ENCODE assay signal across 16 cellular contexts in the genomic region with DNA sequence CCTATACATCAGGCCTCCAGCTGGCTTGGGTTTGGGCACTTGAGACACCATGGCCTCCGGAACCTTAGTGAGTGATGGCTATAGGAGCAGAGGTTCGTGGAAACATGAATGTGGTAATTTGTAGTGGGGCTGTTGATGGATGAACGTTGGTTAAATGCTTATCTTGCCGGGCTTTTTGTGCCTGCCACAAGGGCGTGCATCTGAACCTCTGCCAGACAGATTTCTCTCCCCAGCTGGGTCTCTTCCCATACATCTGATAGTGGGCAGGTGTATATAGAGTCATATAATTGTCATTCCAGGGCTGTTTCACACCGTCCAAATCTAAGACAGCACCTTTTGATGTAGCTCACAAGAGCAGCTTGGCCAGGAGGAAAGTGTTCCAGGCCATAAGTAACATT. TPM values are rescaled to one million over a fixed set of nuclear protein-coding genes. Genes with fewer than 3 reads are reported as not detected.
DNase-seq lines count a peak whose midpoint lies in the region; ATAC-seq and TF ChIP-seq lines count a peak whose summit lies in the region.
"Had no signal": no experiment of that assay in that cellular context is flagged by ENCODE, and none has a peak within 500 bp of the region (broad histone marks: within the 10 kb centered on the region; RNA-seq: fewer than 3 reads in every experiment).

No MANE protein-coding gene starts in this region.

- no peak overlapping the region for H3K4me2 ChIP-seq in neural progenitor cell

- H4K20me1 ChIP-seq in neural progenitor cell (ENCODE audit: low read depth), result no peaks in the 10 kb centered on the region

- no peak overlapping the region for H2AFZ ChIP-seq in neural progenitor cell (replicated peaks)

- no peaks in the 10 kb centered on the region for H3K79me2 ChIP-seq in neural progenitor cell (ENCODE audit: low read depth)

- no peaks in the 10 kb centered on the region for H3K4me1 ChIP-seq in vagina
- H3K4me1 ChIP-seq in neural progenitor cell, result no peaks in the 10 kb centered on the region

- H3K4me3 Mint-ChIP-seq in neural progenitor cell, result no peak overlapping the region
- H3K4me3 Mint-ChIP-seq: B cell; CD4-positive, alpha-beta T cell; HFFc6 had no signal

- no peaks in the 10 kb centered on the region for H3F3A ChIP-seq in neural progenitor cell (ENCODE audit: low read depth)

- TF ChIP-seq CTCF in vagina (IDR thresholded peaks at IDR 0.05) (no peak), neural progenitor cell (IDR thresholded peaks at IDR 0.05) (no peak)

- H3K27me3 ChIP-seq in vagina, result no peaks in the 10 kb centered on the region
- H3K27me3 ChIP-seq in neural progenitor cell, result no peaks in the 10 kb centered on the region

- H3K36me3 Mint-ChIP-seq in neural progenitor cell, result no peaks in the 10 kb centered on the region

- peaks cover 2% of the 10 kb centered on the region for H3K27me3 Mint-ChIP-seq in neural progenitor cell (ENCODE audit: insufficient read depth, low read depth)

- no peaks in the 10 kb centered on the region for H3K9me3 ChIP-seq in vagina
- no peaks in the 10 kb centered on the region for H3K9me3 ChIP-seq in neural progenitor cell (ENCODE audit: low read depth)

- H3K4me1 Mint-ChIP-seq in neural progenitor cell, result no peaks in the 10 kb centered on the region

- peak; percentile 3 to 38 for ATAC-seq in left cardiac atrium
- peak; percentile 21 for ATAC-seq in left colon
- ATAC-seq: HepG2 had no signal

- H3K9ac ChIP-seq in neural progenitor cell, result no peak overlapping the region

- no peak for TF ChIP-seq POLR2A in vagina (IDR thresholded peaks at IDR 0.05)

- H3K27ac ChIP-seq in vagina (peak overlapping the region; percentile 34), neural progenitor cell (no peak overlapping the region)

- H3K36me3 ChIP-seq in vagina (no peaks in the 10 kb centered on the region), neural progenitor cell (no peaks in the 10 kb centered on the region)

- H3K9me3 Mint-ChIP-seq in neural progenitor cell, result no peaks in the 10 kb centered on the region
- H3K9me3 Mint-ChIP-seq: CD4-positive, alpha-beta T cell had no signal

- H3K4me3 ChIP-seq in vagina (no peak overlapping the region), neural progenitor cell (no peak overlapping the region)

- no peak overlapping the region for H3K27ac Mint-ChIP-seq in neural progenitor cell
- H3K27ac Mint-ChIP-seq: B cell; CD4-positive, alpha-beta T cell; HFFc6 had no signal

- intact Hi-C loops in left cardiac atrium (cut with DNase I), result loop anchor here (2.0 to 5.0 kb wide), 2 partner anchors 81 to 82 kb away; no protein-coding TSS in a partner anchor
- intact Hi-C loops in cardiac septum (cut with DNase I), result no loop called here
- intact Hi-C loops in left colon (cut with DNase I, micrococcal nuclease), result loop anchor here in 1 of 2 donors (10.0 kb wide), 1 partner anchor 79 kb away; no protein-coding TSS in a partner anchor
- intact Hi-C loops in vagina (cut with DNase I), result loop anchor here (5.0 kb wide), 1 partner anchor 82 kb away; no protein-coding TSS in a partner anchor

- DNase-seq in left cardiac atrium (no peak), cardiac septum (ENCODE audit: low spot score) (no peak), NCI-H226 (peak; percentile 75), left colon (no peak), vagina (ENCODE audit: extremely low spot score in 2 of 2) (no peak), neural progenitor cell (ENCODE audit: low spot score) (no peak), DMS53 (lab: John Stamatoyannopoulos, UW) (no peak)
- DNase-seq: C1 segment of cervical spinal cord; Calu3; CD4-positive, alpha-beta T cell; DND-41; GF-D8; HCEC 1CT; HFFc6 had no signal

RNA-seq across cellular contexts. Expression of a gene that starts 14.7 kb away (rescaled TPM):
- 1 to 10 TPM; 5.6 to 6.7 TPM for total RNA-seq in left cardiac atrium
- total RNA-seq in cardiac septum, result 3.0 TPM
- total RNA-seq in left colon, result 10 to 100 TPM; 33.2 to 98.0 TPM
- 106 TPM for total RNA-seq in vagina
- 0.28 and 0.47 TPM in 2 replicates for total RNA-seq in neural progenitor cell (ENCODE audit: low replicate concordance)

RNA-seq across cellular contexts. Expression of a gene that starts 41.3 kb away (rescaled TPM):
- total RNA-seq in left cardiac atrium, result 1 to 10 TPM; 4.7 to 8.5 TPM
- total RNA-seq in cardiac septum, result 3.9 TPM
- total RNA-seq in left colon, result 1 to 10 TPM; 1.2 to 2.5 TPM
- total RNA-seq in vagina, result 32.9 TPM
- 0.65 and 0.81 TPM in 2 replicates for total RNA-seq in neural progenitor cell (ENCODE audit: low replicate concordance)
- total RNA-seq: B cell, HepG2 had no signal
